In the genomic region with DNA sequence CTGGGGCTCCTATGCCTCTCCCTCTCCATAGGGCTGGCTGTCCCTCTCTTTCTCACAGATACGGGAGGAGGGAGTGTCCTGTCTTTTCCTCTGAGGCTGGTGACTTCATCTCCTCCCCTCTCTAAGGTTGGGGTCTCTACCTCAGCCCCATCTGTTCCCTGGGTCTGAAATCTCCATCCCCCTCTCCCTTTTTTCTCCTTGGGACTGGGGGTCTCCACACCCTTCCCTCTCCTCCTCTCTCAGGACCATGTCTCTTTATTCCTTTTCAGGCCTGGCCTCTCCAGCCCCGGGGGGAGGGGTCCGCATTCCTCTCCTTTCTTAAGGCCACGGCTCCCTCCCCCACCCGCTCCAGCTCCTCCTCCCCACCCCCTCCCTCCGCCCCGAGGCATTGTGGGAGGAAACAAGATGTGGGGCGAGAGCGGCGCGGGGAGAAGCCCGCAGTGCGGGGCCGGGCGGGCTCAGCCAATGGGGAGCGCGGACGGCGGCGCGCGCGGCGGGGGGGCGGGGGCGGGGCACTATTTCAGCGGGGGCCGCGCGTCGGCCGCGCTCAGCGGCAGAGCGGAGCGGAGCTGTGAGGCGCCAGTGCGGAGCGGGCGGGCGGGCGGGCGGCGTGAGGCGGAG, we compare ENCODE assay signal across 8 cellular contexts. TPM values are rescaled to one million over a fixed set of nuclear protein-coding genes. Genes with fewer than 3 reads are reported as not detected.
DNase-seq lines count a peak whose midpoint lies in the region; ATAC-seq, FAIRE-seq and TF ChIP-seq lines count a peak whose summit lies in the region.

A gene (plus strand): TSS at position 550 of the 621 bp plus-strand sequence. CDS start 3,672 bp downstream, outside the sequence.

- H3K14ac ChIP-seq in H1 (ENCODE audit: insufficient read length) (peak within 1 kb of the TSS; percentile 31), mesenchymal stem cell (ENCODE audit: low read length in 2 of 2) (peak within 1 kb of the TSS in 1 of 2 experiments; percentile 98)

- H3K23me2 ChIP-seq in H1 (ENCODE audit: low read depth, low read length) = peaks cover 11% of the 10 kb centered on the region

- H2BK12ac ChIP-seq in H1 (ENCODE audit: low read depth, low read length) (peak within 1 kb of the TSS; percentile 89; the same call in 1 of the 2 replicates), mesenchymal stem cell (ENCODE audit: low read length in 2 of 2) (peak within 1 kb of the TSS in 1 of 2 experiments; percentile 68)

- no peak within 1 kb of the TSS for H3K23ac ChIP-seq in H1 (ENCODE audit: insufficient read length)
- H3K23ac ChIP-seq in mesenchymal stem cell (ENCODE audit: low read length in 2 of 2) = peak within 1 kb of the TSS; percentile 23 to 97

- H2BK20ac ChIP-seq in H1 (ENCODE audit: low read length) = peak within 1 kb of the TSS; percentile 98

- peaks cover 11 to 24% (median 18%) of the 10 kb centered on the region in 4 experiments for H3K4me1 ChIP-seq in H1 (replicated peaks in 1 of 4; ENCODE audit: control insufficient read depth in 3 of 4, insufficient read depth in 4 of 4, low read length in 3 of 4)
- peaks cover 14% of the 10 kb centered on the region for H3K4me1 ChIP-seq in mesenchymal stem cell (ENCODE audit: control insufficient read depth, insufficient read depth, low read depth, low read length)

- no peak for FAIRE-seq in H1 (lab: Jason Lieb, UNC)

- H4K91ac ChIP-seq in H1 (replicated peaks; ENCODE audit: insufficient read length, low read length) (peak within 1 kb of the TSS; percentile 96), mesenchymal stem cell (ENCODE audit: low read length) (peak within 1 kb of the TSS; percentile 92)

- H4K8ac ChIP-seq in H1 (ENCODE audit: extremely low read depth, insufficient read depth, low read length) (peak within 1 kb of the TSS; percentile 95), mesenchymal stem cell (ENCODE audit: low read length) (peak within 1 kb of the TSS; percentile 94)

- peaks cover 13% of the 10 kb centered on the region for H3K79me1 ChIP-seq in H1 (ENCODE audit: low read depth, low read length)
- peaks cover 2% of the 10 kb centered on the region for H3K79me1 ChIP-seq in mesenchymal stem cell (replicated peaks; ENCODE audit: low read length, poor library complexity, severe bottlenecking)

- POLR2A ChIA-PET in CD4-positive, alpha-beta T cell (lab: Charles Lee) = interaction anchor here (0.8 to 4.0 kb wide), 16 partner anchors 14 to 1072 kb away, joined by 3 to 62 read pairs (median 4); a partner anchor contains a TSS
- POLR2A ChIA-PET in H1 (lab: Charles Lee; ENCODE audit: partially characterized antibody) = interaction anchor here (0.5 to 16.6 kb wide), 22 partner anchors 9 to 827 kb away, joined by 3 to 292 read pairs (median 4); a partner anchor contains a TSS

- H3K4ac ChIP-seq in H1 (replicated peaks; ENCODE audit: insufficient read length, low read depth, low read length) = peak within 1 kb of the TSS; percentile 79
- peak within 1 kb of the TSS; percentile 83 to 96 for H3K4ac ChIP-seq in mesenchymal stem cell (ENCODE audit: low read depth in 1 of 2, low read length in 2 of 2)

- no CpG with 5 or more reads among the region's 45 CpGs for WGBS in H1 (ENCODE audit: extremely low coverage in 1 of 2, insufficient coverage in 1 of 2, insufficient read length in 1 of 2, insufficient replicate concordance in 2 of 2, low coverage in 1 of 2, low lambda C conversion rate in 2 of 2, missing lambda C conversion rate in 1 of 2), 2 experiments
- WGBS in mesenchymal stem cell = 6% methylated on average over 1 of the region's 45 CpGs

- no peak for TF ChIP-seq RAD21 in H1 (IDR thresholded peaks at IDR 0.05 in 1 of 2, conservative IDR thresholded peaks at IDR 0.05 in 1 of 2; ENCODE audit: low read depth in 2 of 2, low read length in 2 of 2)

- intact Hi-C loops in CD4-positive, alpha-beta T cell (cut with DNase I, micrococcal nuclease) = loop anchor here in 1 of 2 experiments (1.0 to 5.0 kb wide), 4 partner anchors 76 to 996 kb away; a partner anchor contains a TSS

- H2AK5ac ChIP-seq in H1 (ENCODE audit: low read depth, low read length) = peak within 1 kb of the TSS; percentile 32; the same call in 1 of the 2 replicates
- H2AK5ac ChIP-seq in mesenchymal stem cell (ENCODE audit: low read length, severe bottlenecking) = peak within 1 kb of the TSS; percentile 33

- peak within 1 kb of the TSS; percentile 80 to 95 (median 82) for H3K9ac ChIP-seq in H1 (replicated peaks in 1 of 4; ENCODE audit: extremely low read depth in 1 of 4, low read depth in 3 of 4, low read length in 3 of 4)
- peak within 1 kb of the TSS; percentile 92 for H3K9ac ChIP-seq in mesenchymal stem cell (ENCODE audit: low read length)

- peak within 1 kb of the TSS; percentile 63 for H3K56ac ChIP-seq in H1 (replicated peaks; ENCODE audit: insufficient read length, low read depth, low read length)

- H3K36me3 Mint-ChIP-seq in CD4-positive, alpha-beta T cell (ENCODE audit: low read depth) = peaks cover 36% of the 10 kb centered on the region

- peak within 1 kb of the TSS; percentile 95; the same call in 1 of the 2 replicates for H2BK15ac ChIP-seq in H1 (ENCODE audit: low read length)
- H2BK15ac ChIP-seq in mesenchymal stem cell (ENCODE audit: low read depth, poor library complexity, severe bottlenecking) = peak within 1 kb of the TSS; percentile 96

- H4K5ac ChIP-seq in H1 (ENCODE audit: insufficient read length, low read depth, low read length) = peak within 1 kb of the TSS; percentile 99

- H3K4me2 ChIP-seq in H1 (ENCODE audit: insufficient read depth in 1 of 2, low read depth in 2 of 2, low read length in 2 of 2) (peak within 1 kb of the TSS; percentile 75 to 86), mesenchymal stem cell (ENCODE audit: low read length, poor library complexity, severe bottlenecking) (peak within 1 kb of the TSS; percentile 89)

- peak; percentile 72 to 80 for TF ChIP-seq POLR2A in H1 (IDR thresholded peaks at IDR 0.05; ENCODE audit: control extremely low read depth in 1 of 2, low read depth in 2 of 2, low read length in 2 of 2)

- ATAC-seq in CD4-positive, alpha-beta T cell (ENCODE audit: poor library complexity) = peak; percentile 78
- peak; percentile 44 for ATAC-seq in GM19467 (IDR thresholded peaks at IDR 0.05; ENCODE audit: unreplicated experiment)

- H2BK120ac ChIP-seq in H1 (replicated peaks; ENCODE audit: low read depth, low read length) (peak within 1 kb of the TSS; percentile 90), mesenchymal stem cell (ENCODE audit: low read depth, low read length) (peak within 1 kb of the TSS; percentile 85)

- H2BK5ac ChIP-seq in H1 (ENCODE audit: low read depth, low read length) = peak within 1 kb of the TSS; percentile 99
- peak within 1 kb of the TSS; percentile 40 for H2BK5ac ChIP-seq in mesenchymal stem cell (ENCODE audit: low read depth, low read length, poor library complexity, severe bottlenecking)

- no peaks in the 10 kb centered on the region for H3K27me3 ChIP-seq in CD4-positive, alpha-beta T cell (ENCODE audit: control insufficient read depth, insufficient read depth, low read length)
- H3K27me3 ChIP-seq in H1 (replicated peaks in 1 of 4; ENCODE audit: control insufficient read depth in 3 of 4, extremely low read depth in 1 of 4, insufficient read depth in 3 of 4, low read length in 3 of 4) (no peaks in the 10 kb centered on the region; a peak in 3 of 7 replicates), mesenchymal stem cell (ENCODE audit: control insufficient read depth in 1 of 2, insufficient read depth in 1 of 2, low read length in 2 of 2) (peaks cover 13 to 16% of the 10 kb centered on the region in 2 experiments)

- peak in 1 of 2 experiments; percentile 46; a peak in 1 of 3 replicates for TF ChIP-seq EP300 in H1 (IDR thresholded peaks at IDR 0.05; ENCODE audit: borderline replicate concordance in 1 of 2, low read depth in 2 of 2, low read length in 2 of 2)

- H3K9me3 Mint-ChIP-seq in CD4-positive, alpha-beta T cell = no peaks in the 10 kb centered on the region

- CTCF ChIA-PET in CD4-positive, alpha-beta T cell (lab: Charles Lee) = interaction anchor here (1.5 kb wide), 1 partner anchor 75 kb away, joined by 5 read pairs; a partner anchor contains a TSS
- CTCF ChIA-PET in H1 (lab: Charles Lee; ENCODE audit: partially characterized antibody) = interaction anchor here (0.9 to 2.0 kb wide), 4 partner anchors 13 to 82 kb away, joined by 4 to 6 read pairs (median 4); no protein-coding TSS in a partner anchor

- DNase-seq in CD4-positive, alpha-beta T cell = peak; percentile 81 to 90 (median 88)
- DNase-seq in HT-29 (ENCODE audit: low spot score) (peak; percentile 77), H1 (ENCODE audit: low read depth in 1 of 2, low spot score in 2 of 2) (peak; percentile 84 to 89), mesenchymal stem cell (peak; percentile 87)
- DNase-seq in NK-92 treated with Interleukin-12 subunit alpha and Interleukin-12 subunit beta, amount 100 ng/mL, for 24 hours (lab: John Stamatoyannopoulos, UW) = peak; percentile 87
- peak; percentile 63 to 83 (median 76) for DNase-seq in activated CD8-positive, alpha-beta memory T cell treated with anti-CD3 and anti-CD28 coated beads for 48 hours (ENCODE audit: low read depth in 2 of 3, low spot score in 2 of 3)
- peak; percentile 80 for DNase-seq in stimulated activated CD8-positive, alpha-beta memory T cell treated with anti-CD3 and anti-CD28 coated beads, Interleukin-12 subunit alpha, Interleukin-12 subunit beta, amount 100 ng/mL, for 24 hours (ENCODE audit: extremely low read depth)

- peak within 1 kb of the TSS; percentile 78 to 91 (median 84) for H3K4me3 ChIP-seq in H1 (ENCODE audit: extremely low read depth in 1 of 4, insufficient read depth in 2 of 4, low read depth in 3 of 4, low read length in 4 of 4)
- peak within 1 kb of the TSS; percentile 95 to 96 for H3K4me3 ChIP-seq in mesenchymal stem cell (ENCODE audit: insufficient read depth in 1 of 2, low read depth in 1 of 2, low read length in 2 of 2)

- no peaks in the 10 kb centered on the region for H3K27me3 Mint-ChIP-seq in CD4-positive, alpha-beta T cell

- peaks cover 36 to 47% of the 10 kb centered on the region in 2 experiments for H3K79me2 ChIP-seq in H1 (ENCODE audit: control insufficient read depth in 1 of 2, insufficient read depth in 2 of 2, low read length in 2 of 2)

- peaks cover 31 to 35% of the 10 kb centered on the region in 2 experiments for H4K20me1 ChIP-seq in H1 (replicated peaks in 1 of 2; ENCODE audit: control insufficient read depth in 1 of 2, insufficient read depth in 2 of 2, low read length in 2 of 2)

- TF ChIP-seq CTCF in CD4-positive, alpha-beta T cell (IDR thresholded peaks at IDR 0.05) = no peak
- TF ChIP-seq CTCF in H1 (IDR thresholded peaks at IDR 0.05; ENCODE audit: control extremely low read depth in 1 of 3, insufficient read depth in 1 of 3, low read depth in 1 of 3, low read length in 3 of 3) = no peak

- H3K9me3 ChIP-seq in CD4-positive, alpha-beta T cell (ENCODE audit: control insufficient read depth, low read length) = no peaks in the 10 kb centered on the region
- H3K9me3 ChIP-seq in H1 (ENCODE audit: insufficient read depth in 2 of 2, low read depth in 1 of 2, low read length in 1 of 2) = no peaks in the 10 kb centered on the region
- H3K9me3 ChIP-seq in mesenchymal stem cell (ENCODE audit: control insufficient read depth, low read length) = no peaks in the 10 kb centered on the region

- H3K36me3 ChIP-seq in H1 (ENCODE audit: control insufficient read depth in 2 of 4, insufficient read depth in 4 of 4, low read length in 3 of 4) (peaks cover 2 to 29% (median 6%) of the 10 kb centered on the region in 4 experiments; a peak in 5 of 8 replicates), mesenchymal stem cell (ENCODE audit: control insufficient read depth in 1 of 2, insufficient read depth in 2 of 2, low read depth in 1 of 2, low read length in 2 of 2) (peaks cover 10 to 31% of the 10 kb centered on the region in 2 experiments)

- peaks cover 36% of the 10 kb centered on the region for H3K4me1 Mint-ChIP-seq in CD4-positive, alpha-beta T cell (ENCODE audit: low read depth)

- H3K18ac ChIP-seq in H1 (ENCODE audit: extremely low read depth, low read length) = peak within 1 kb of the TSS; percentile 99
- peak within 1 kb of the TSS; percentile 92 to 97 for H3K18ac ChIP-seq in mesenchymal stem cell (ENCODE audit: low read depth in 1 of 2, low read length in 2 of 2)

- peak within 1 kb of the TSS; percentile 89 for H3K27ac Mint-ChIP-seq in CD4-positive, alpha-beta T cell

- H3K27ac ChIP-seq in CD4-positive, alpha-beta T cell (ENCODE audit: low read depth, low read length) = peak within 1 kb of the TSS; percentile 69
- H3K27ac ChIP-seq in H1 (ENCODE audit: low read depth, low read length) = peak within 1 kb of the TSS; percentile 94
- H3K27ac ChIP-seq in mesenchymal stem cell (ENCODE audit: low read length, poor library complexity, severe bottlenecking) = peak within 1 kb of the TSS; percentile 30

- peak within 1 kb of the TSS; percentile 91 for H3K4me3 Mint-ChIP-seq in CD4-positive, alpha-beta T cell

- H2AFZ ChIP-seq in H1 (ENCODE audit: low read length) = no peak within 1 kb of the TSS
- H2AFZ ChIP-seq in mesenchymal stem cell (ENCODE audit: low read depth, low read length) = peak within 1 kb of the TSS; percentile 76

RNA-seq across cellular contexts. Expression of the gene that starts here (rescaled TPM):
- 10 to 100 TPM; 30.9 to 32.2 TPM for total RNA-seq in CD4-positive, alpha-beta T cell
- 18.6 and 20.5 TPM in 2 replicates for total RNA-seq in HT-29 (2014; rRNA removed; shearing (Covaris generic))
- 49.7 and 52.7 TPM in 2 replicates for total RNA-seq in H1 (2021; fragmentation: NEBNext Ultra II Directional; extraction: Animal tissue kit (Norgen Biotek cat#: 25700))
- polyA plus RNA-seq in H1 (2011; rRNA removed) = 19.8 and 21.6 TPM in 2 replicates
- 24.8 TPM for polyA plus RNA-seq in H1 (2011; cell fraction: cytosol; rRNA removed)
- polyA plus RNA-seq in H1 (2011; cell fraction: nucleus; rRNA removed) = 13.0 TPM
- polyA plus RNA-seq in H1 (2012, experiment 1 of 2) = 55.1 to 71.7 TPM (median 59.8 TPM) in 4 replicates
- polyA plus RNA-seq in H1 (2012, experiment 2 of 2) = 23.3 TPM
- polyA plus RNA-seq in H1 (2013, experiment 1 of 2) = 20.9 TPM
- polyA plus RNA-seq in H1 (2013, experiment 2 of 2) = 21.2 TPM
- polyA minus RNA-seq in H1 (2011; rRNA and poly(A)+ RNA removed) = 32.7 and 36.5 TPM in 2 replicates
- polyA minus RNA-seq in H1 (2011; cell fraction: cytosol; rRNA and poly(A)+ RNA removed) = 18.9 TPM
- 17.3 TPM for polyA minus RNA-seq in H1 (2011; cell fraction: nucleus; rRNA and poly(A)+ RNA removed)
- 11.2 TPM for polyA plus RNA-seq in mesenchymal stem cell (2013, experiment 1 of 2)
- polyA plus RNA-seq in mesenchymal stem cell (2013, experiment 2 of 2) = 11.2 TPM

Comparison
In these comparisons a context has a peak if more than half of its experiments do, and no peak if none do; other contexts are left out.
1. Peak in every context shown above with its lines: DNase-seq, ATAC-seq, H3K4me3 ChIP-seq and H3K27ac ChIP-seq.
2. H3K27ac ChIP-seq: peak in every context shown above with its lines; median percentile 94 in H1; 69 in CD4-positive, alpha-beta T cell; 30 in mesenchymal stem cell.